16 cellular contexts compared by ENCODE assay signal in genomic region chr21:37982496-37983318, GRCh38.
A peak's percentile ranks its signal among the peaks of the same experiment; 100 is the strongest.
DNase-seq lines count a peak whose midpoint lies in the region; FAIRE-seq lines count a peak whose summit lies in the region.
"Had no signal": no experiment of that assay in that cellular context is flagged by ENCODE, and none has a peak within 500 bp of the region (broad histone marks: within the 10 kb centered on the region; RNA-seq: fewer than 3 reads in every experiment).

No MANE protein-coding gene starts in this region.

- H4K91ac ChIP-seq in mesenchymal stem cell (ENCODE audit: low read length), result no peak overlapping the region

- H2BK15ac ChIP-seq in mesenchymal stem cell (ENCODE audit: low read depth, poor library complexity, severe bottlenecking), result no peak overlapping the region

- H3K27ac ChIP-seq in epithelial cell of prostate, result peak overlapping the region; percentile 35
- peak overlapping the region; percentile 39 for H3K27ac ChIP-seq in mesenchymal stem cell (ENCODE audit: low read length, poor library complexity, severe bottlenecking)
- H3K27ac ChIP-seq in small intestine (ENCODE audit: low read depth in 1 of 2, low read length in 1 of 2), result no peak overlapping the region

- H2AFZ ChIP-seq in mesenchymal stem cell (ENCODE audit: low read depth, low read length), result no peak overlapping the region

- no peaks in the 10 kb centered on the region for H3K36me3 ChIP-seq in mesenchymal stem cell (ENCODE audit: control insufficient read depth in 1 of 2, insufficient read depth in 2 of 2, low read depth in 1 of 2, low read length in 2 of 2)
- no peaks in the 10 kb centered on the region for H3K36me3 ChIP-seq in small intestine (ENCODE audit: control insufficient read depth in 2 of 2, insufficient read depth in 2 of 2, low read length in 2 of 2)
- H3K36me3 ChIP-seq: MG63 had no signal

- H4K8ac ChIP-seq in mesenchymal stem cell (ENCODE audit: low read length), result no peak overlapping the region

- H3K4me2 ChIP-seq in mesenchymal stem cell (ENCODE audit: low read length, poor library complexity, severe bottlenecking), result no peak overlapping the region

- H3K23ac ChIP-seq in mesenchymal stem cell (ENCODE audit: low read length in 2 of 2), result no peak overlapping the region

- H3K9me3 ChIP-seq in mesenchymal stem cell (ENCODE audit: control insufficient read depth, low read length) (no peaks in the 10 kb centered on the region), small intestine (ENCODE audit: control insufficient read depth, low read depth) (no peaks in the 10 kb centered on the region)
- H3K9me3 ChIP-seq: MG63 had no signal

- DNase-seq in EH (ENCODE audit: low read depth) (peak; percentile 9), M059J (ENCODE audit: low read depth) (peak; percentile 75), epithelial cell of prostate (ENCODE audit: low read depth, low spot score) (no peak), mesenchymal stem cell (no peak), SIG-M5 (lab: John Stamatoyannopoulos, UW) (no peak), small intestine (no peak), NCI-H1436 (lab: John Stamatoyannopoulos, UW) (no peak)
- DNase-seq: C1 segment of cervical spinal cord, MG63, NCI-H1048, NCI-H1436 treated with DMSO at 0.1 percent for 48 hours, NCI-H2029, NCI-H345 had no signal

- H3K4me3 ChIP-seq in mesenchymal stem cell (ENCODE audit: insufficient read depth in 1 of 2, low read depth in 1 of 2, low read length in 2 of 2) (no peak overlapping the region), small intestine (ENCODE audit: low read depth in 1 of 2, low read length in 2 of 2) (no peak overlapping the region)
- H3K4me3 ChIP-seq: MG63 had no signal

- H3K14ac ChIP-seq in mesenchymal stem cell (ENCODE audit: low read length in 2 of 2), result no peak overlapping the region

- H2BK120ac ChIP-seq in mesenchymal stem cell (ENCODE audit: low read depth, low read length), result no peak overlapping the region

- no peak overlapping the region for H3K9ac ChIP-seq in mesenchymal stem cell (ENCODE audit: low read length)

- H3K4me1 ChIP-seq in mesenchymal stem cell (ENCODE audit: control insufficient read depth, insufficient read depth, low read depth, low read length) (peaks cover 3% of the 10 kb centered on the region), small intestine (ENCODE audit: control insufficient read depth in 2 of 2, insufficient read depth in 1 of 2, low read depth in 1 of 2, low read length in 1 of 2) (no peaks in the 10 kb centered on the region)

- no peak overlapping the region for H2BK12ac ChIP-seq in mesenchymal stem cell (ENCODE audit: low read length in 2 of 2)

- FAIRE-seq in small intestine (lab: Jason Lieb, UNC), result no peak
- FAIRE-seq: D721Med, G401.6, H54 had no signal

- H2AK5ac ChIP-seq in mesenchymal stem cell (ENCODE audit: low read length, severe bottlenecking), result peak overlapping the region; percentile 68

- no peaks in the 10 kb centered on the region for H3K79me1 ChIP-seq in mesenchymal stem cell (replicated peaks; ENCODE audit: low read length, poor library complexity, severe bottlenecking)

- no peak overlapping the region for H2BK5ac ChIP-seq in mesenchymal stem cell (ENCODE audit: low read depth, low read length, poor library complexity, severe bottlenecking)

- 92% methylated on average over 1 of the region's 2 CpGs for WGBS in mesenchymal stem cell
- WGBS in small intestine, 3 donors, result 72 to 87% (median 81%) methylated on average over 2 of the region's 2 CpGs

- no peak overlapping the region for H3K4ac ChIP-seq in mesenchymal stem cell (ENCODE audit: low read depth in 1 of 2, low read length in 2 of 2)

- H3K27me3 ChIP-seq in mesenchymal stem cell (ENCODE audit: control insufficient read depth in 1 of 2, insufficient read depth in 1 of 2, low read length in 2 of 2) (peaks cover 0 to 65% of the 10 kb centered on the region in 2 experiments), small intestine (ENCODE audit: control insufficient read depth in 2 of 2, insufficient read depth in 2 of 2, low read length in 2 of 2) (no peaks in the 10 kb centered on the region)

- H3K18ac ChIP-seq in mesenchymal stem cell (ENCODE audit: low read depth in 1 of 2, low read length in 2 of 2), result no peak overlapping the region

Comparison
In these comparisons a context has a peak if more than half of its experiments do, and no peak if none do; other contexts are left out.
1. DNase-seq: peak in EH (single experiment) and M059J (single experiment); none in epithelial cell of prostate (single experiment), mesenchymal stem cell (single experiment), SIG-M5 (single experiment), small intestine (single experiment) and NCI-H1436 (single experiment).
2. H3K27ac ChIP-seq: peak in epithelial cell of prostate (single experiment) and mesenchymal stem cell (single experiment); none in small intestine (0 of 2).